20 cellular contexts compared by ENCODE assay signal in genomic region chr9:131082774-131083512, GRCh38. TPM values are rescaled to one million over a fixed set of nuclear protein-coding genes. Genes with fewer than 3 reads are reported as not detected.
DNase-seq lines count a peak whose midpoint lies in the region; ATAC-seq, FAIRE-seq and TF ChIP-seq lines count a peak whose summit lies in the region.
"Had no signal": no experiment of that assay in that cellular context is flagged by ENCODE, and none has a peak within 500 bp of the region (broad histone marks: within the 10 kb centered on the region; RNA-seq: fewer than 3 reads in every experiment).

No MANE protein-coding gene starts in this region.

- WGBS in A549 (ENCODE audit: missing lambda C conversion rate), result 62% methylated on average over 9 of the region's 11 CpGs
- 66 to 71% methylated on average over 9 to 10 of the region's 11 CpGs for WGBS in body of pancreas, 2 donors

- no peak overlapping the region for H3K27ac ChIP-seq in A549
- H3K27ac ChIP-seq in PC-3 (ENCODE audit: low read length), result no peak overlapping the region
- H3K27ac ChIP-seq in body of pancreas, result peak overlapping the region in 1 of 4 donors; percentile 30
- H3K27ac ChIP-seq: C4-2B had no signal

- TF ChIP-seq CTCF in A549 (IDR thresholded peaks at IDR 0.05), result no peak
- TF ChIP-seq CTCF in PC-3 (conservative IDR thresholded peaks at IDR 0.05; ENCODE audit: low read depth, low read length), result no peak; the same call in 1 of the 2 replicates
- no peak for TF ChIP-seq CTCF in body of pancreas (IDR thresholded peaks at IDR 0.05)
- peak; percentile 2 for TF ChIP-seq CTCF in kidney epithelial cell (IDR thresholded peaks at IDR 0.05; ENCODE audit: insufficient read depth, low read length, poor library complexity, severe bottlenecking)

- intact Hi-C loops in PC-3 (cut with micrococcal nuclease), result no loop called here
- intact Hi-C loops in body of pancreas (cut with DNase I), result no loop called here
- intact Hi-C loops in sciatic nerve (cut with DNase I), result no loop called here

- TF ChIP-seq EP300 in A549 (IDR thresholded peaks at IDR 0.05), result no peak

- POLR2A ChIA-PET in A549 (lab: Yijun Ruan, JAX) (no interaction called here), PC-3 (lab: Charles Lee; ENCODE audit: unreplicated experiment) (no interaction called here)

- TF ChIP-seq POLR2A in A549 (IDR thresholded peaks at IDR 0.05; ENCODE audit: low read length) (no peak), body of pancreas (IDR thresholded peaks at IDR 0.05) (no peak)

- H3K79me2 ChIP-seq in PC-3 (ENCODE audit: low read length), result no peaks in the 10 kb centered on the region

- CTCF ChIA-PET in A549 (lab: Yijun Ruan, JAX), result interaction anchor here (0.7 to 2.5 kb wide), 4 partner anchors 9 to 25 kb away, joined by 3 to 11 read pairs (median 6); no protein-coding TSS in a partner anchor
- CTCF ChIA-PET in PC-3 (lab: Charles Lee), result interaction anchor here (0.5 kb wide), 1 partner anchor 73 kb away, joined by 5 read pairs; no protein-coding TSS in a partner anchor

- H3K36me3 ChIP-seq in PC-3 (ENCODE audit: low read depth, low read length) (no peaks in the 10 kb centered on the region), body of pancreas (replicated peaks in 1 of 2; ENCODE audit: insufficient read depth in 1 of 2, low read depth in 2 of 2) (no peaks in the 10 kb centered on the region), kidney epithelial cell (ENCODE audit: control insufficient read depth, insufficient read depth, low read length) (no peaks in the 10 kb centered on the region)
- H3K36me3 ChIP-seq: MG63 had no signal

- H3K27me3 ChIP-seq in PC-3 (ENCODE audit: low read length) (no peaks in the 10 kb centered on the region), body of pancreas (no peaks in the 10 kb centered on the region), kidney epithelial cell (ENCODE audit: control insufficient read depth, insufficient read depth, low read length) (peaks cover 2% of the 10 kb centered on the region)
- H3K27me3 ChIP-seq: MG63 had no signal

- no peaks in the 10 kb centered on the region for H3K9me2 ChIP-seq in PC-3 (replicated peaks; ENCODE audit: low read length)

- no peaks in the 10 kb centered on the region for H4K20me1 ChIP-seq in PC-3 (ENCODE audit: low read length)

- in situ Hi-C loops in ACHN (cut with HindIII; ENCODE audit: low pct_ligation_motif_present, low pct_unique_long_range_greater_than_20kb, low sequenced_read_pairs), result no loop called here

- no TSS peak for BruUV-seq in PC-3 (replicated peaks; lab: Mats Ljungman, UMichigan)

- H3K4me2 ChIP-seq in A549, result no peak overlapping the region
- H3K4me2 ChIP-seq in PC-3 (ENCODE audit: low read length), result peak overlapping the region; percentile 58

- H3K9ac ChIP-seq in PC-3 (ENCODE audit: low read length), result no peak overlapping the region

- no peak for TF ChIP-seq RAD21 in A549 (conservative IDR thresholded peaks at IDR 0.05 in 1 of 2, IDR thresholded peaks at IDR 0.05 in 1 of 2)

- H2AFZ ChIP-seq in PC-3 (ENCODE audit: low read length), result peak overlapping the region; percentile 54; the same call in 1 of the 2 replicates

- DNase-seq in A549 (ENCODE audit: low read depth in 1 of 2, low spot score in 1 of 2), result peak in 1 of 2 experiments; percentile 29
- DNase-seq in PC-3, result peak; percentile 72
- DNase-seq in body of pancreas, result no peak
- DNase-seq in kidney epithelial cell (ENCODE audit: low read depth), result no peak
- no peak for DNase-seq in sciatic nerve (ENCODE audit: low spot score)
- no peak for DNase-seq in ACHN
- DNase-seq: AML-193, DMS79 treated with DMSO at 0.1 percent for 48 hours, HFFc6, IMR-90, Karpas-422, MG63, NCI-H1092, NCI-H1436 treated with DMSO at 0.1 percent for 48 hours, NCI-H2029, NCI-H345, NCI-H524 treated with DMSO at 0.1 percent for 48 hours had no signal

- H3K9me3 ChIP-seq in A549 (no peaks in the 10 kb centered on the region), PC-3 (ENCODE audit: low read length) (no peaks in the 10 kb centered on the region), body of pancreas (no peaks in the 10 kb centered on the region)
- H3K9me3 ChIP-seq: MG63 had no signal

- FAIRE-seq in A549 (lab: Jason Lieb, UNC), result no peak
- FAIRE-seq: H54 had no signal

- H3F3A ChIP-seq in PC-3 (ENCODE audit: low read length, unreplicated experiment), result no peaks in the 10 kb centered on the region

- peaks cover 7% of the 10 kb centered on the region; the same call in 2 of the 3 replicates for H3K4me1 ChIP-seq in A549
- peaks cover 20% of the 10 kb centered on the region for H3K4me1 ChIP-seq in PC-3 (ENCODE audit: insufficient read depth, low read length)
- H3K4me1 ChIP-seq in body of pancreas, result no peaks in the 10 kb centered on the region

- H3K4me3 ChIP-seq in A549 (no peak overlapping the region), PC-3 (ENCODE audit: low read length) (no peak overlapping the region), body of pancreas (no peak overlapping the region), kidney epithelial cell (ENCODE audit: low read depth, low read length) (no peak overlapping the region)
- H3K4me3 ChIP-seq: MG63 had no signal

- ATAC-seq in A549 (peak; percentile 46 to 51; a peak in 4 of 6 replicates), PC-3 (peak; percentile 90), body of pancreas (peak; percentile 24), GM18873 (IDR thresholded peaks at IDR 0.05; ENCODE audit: low FRiP score, unreplicated experiment) (no peak), sciatic nerve (no peak)

TF ChIP-seq in A549, 52 proteins besides CTCF, POLR2A, EP300 and RAD21:
- no peak for TF ChIP-seq FOXS1 (CRISPR knock-in tag; IDR thresholded peaks at IDR 0.05)
- no peak for TF ChIP-seq ZFP36 (IDR thresholded peaks at IDR 0.05; ENCODE audit: borderline replicate concordance, partially characterized antibody)
- TF ChIP-seq CBX8 (IDR thresholded peaks at IDR 0.05), result no peak
- no peak for TF ChIP-seq CEBPB (IDR thresholded peaks at IDR 0.05)
- no peak for TF ChIP-seq ZSCAN20 (CRISPR knock-in tag; IDR thresholded peaks at IDR 0.05)
- TF ChIP-seq HOXB5 (CRISPR knock-in tag; IDR thresholded peaks at IDR 0.05), result no peak
- no peak for TF ChIP-seq SMC3 (IDR thresholded peaks at IDR 0.05)
- no peak for TF ChIP-seq MAFK (IDR thresholded peaks at IDR 0.05; ENCODE audit: partially characterized antibody)
- TF ChIP-seq HDAC2 (IDR thresholded peaks at IDR 0.05), result no peak
- TF ChIP-seq RCOR1 (IDR thresholded peaks at IDR 0.05; ENCODE audit: low read depth, low read length), result no peak
- TF ChIP-seq CHD4 (IDR thresholded peaks at IDR 0.05; ENCODE audit: borderline replicate concordance), result no peak
- no peak for TF ChIP-seq MYC (IDR thresholded peaks at IDR 0.05; ENCODE audit: borderline replicate concordance, low read length)
- no peak for TF ChIP-seq POLR2AphosphoS2 (conservative IDR thresholded peaks at IDR 0.05; ENCODE audit: low read length)
- TF ChIP-seq HEYL (CRISPR knock-in tag; IDR thresholded peaks at IDR 0.05), result no peak
- no peak for TF ChIP-seq BCL3 (IDR thresholded peaks at IDR 0.05)
- TF ChIP-seq ZC3H11A (IDR thresholded peaks at IDR 0.05), result no peak
- TF ChIP-seq SREBF2 (IDR thresholded peaks at IDR 0.05), result no peak
- no peak for TF ChIP-seq JUNB (IDR thresholded peaks at IDR 0.05)
- TF ChIP-seq FOSL2 (IDR thresholded peaks at IDR 0.05), result no peak
- TF ChIP-seq FOSL2 (CRISPR knock-in tag; IDR thresholded peaks at IDR 0.05), result no peak
- TF ChIP-seq KDM1A (IDR thresholded peaks at IDR 0.05; ENCODE audit: low read depth), result no peak
TF ChIP-seq in A549: peak in this region for 0.

RNA-seq across cellular contexts. Expression of gene AIF1L, which starts 13.4 kb away (rescaled TPM):
- polyA plus RNA-seq in A549 (2011; rRNA removed) (1.7 and 2.8 TPM in 2 replicates), A549 (2017; fragmentation: RNase III; extraction: RNeasy Plus Mini Kit Qiagen cat#74134 plus additional on column Dnase treatment) (1.6 to 1.8 TPM (median 1.7 TPM) in 3 replicates)
- polyA plus RNA-seq in A549 (2012; cell fraction: cytosol; rRNA removed), result 1.2 and 1.3 TPM in 2 replicates
- polyA plus RNA-seq in A549 (2012; cell fraction: nucleus; rRNA removed), result 0.55 and 0.84 TPM in 2 replicates
- polyA minus RNA-seq in A549 (2011; rRNA and poly(A)+ RNA removed), result 1.6 and 1.7 TPM in 2 replicates
- total RNA-seq in PC-3 (2014; rRNA removed) (23.7 and 27.0 TPM in 2 replicates), body of pancreas (10 to 100 TPM in 1 of 2 donors, 1 to 10 TPM in 1; 4.9 to 11.5 TPM), kidney epithelial cell (50.7 and 58.4 TPM in 2 replicates), sciatic nerve (92.1 TPM)

RNA-seq across cellular contexts. Expression of gene NUP214, which starts 42.4 kb away (rescaled TPM):
- polyA plus RNA-seq in A549 (2011; rRNA removed) (14.4 and 25.8 TPM in 2 replicates), A549 (2017; fragmentation: RNase III; extraction: RNeasy Plus Mini Kit Qiagen cat#74134 plus additional on column Dnase treatment) (18.5 to 21.2 TPM (median 19.3 TPM) in 3 replicates)
- 9.2 and 13.0 TPM in 2 replicates for polyA plus RNA-seq in A549 (2012; cell fraction: cytosol; rRNA removed)
- 36.8 and 70.9 TPM in 2 replicates for polyA plus RNA-seq in A549 (2012; cell fraction: nucleus; rRNA removed)
- polyA minus RNA-seq in A549 (2011; rRNA and poly(A)+ RNA removed), result 52.7 and 56.8 TPM in 2 replicates
- total RNA-seq in PC-3 (2014; rRNA removed) (22.0 and 25.6 TPM in 2 replicates), body of pancreas (10 to 100 TPM; 24.7 to 29.6 TPM), kidney epithelial cell (30.5 and 31.8 TPM in 2 replicates), sciatic nerve (73.7 TPM)

Comparison
In these comparisons a context has a peak if more than half of its experiments do, and no peak if none do; other contexts are left out.
1. ATAC-seq: peak in A549 (2 of 2), PC-3 (single experiment) and body of pancreas (single experiment); none in GM18873 (single experiment) and sciatic nerve (single experiment).